Comparison of ENCODE assay signal across 8 cellular contexts in genomic region chr12:55715833-55716581, GRCh38. TPM values are rescaled to one million over a fixed set of nuclear protein-coding genes. Genes with fewer than 3 reads are reported as not detected.
DNase-seq lines count a peak whose midpoint lies in the region; ATAC-seq and TF ChIP-seq lines count a peak whose summit lies in the region.

BLOC1S1 (plus strand) TSS chr12:55716046; CDS start chr12:55716052, 6 bp downstream.

- TF ChIP-seq POLR2A in Raji (IDR thresholded peaks at IDR 0.05; ENCODE audit: insufficient read depth, low read depth, low read length): peak; percentile 72

- peak within 1 kb of the TSS; percentile 86 for H3K4me3 Mint-ChIP-seq in natural killer cell treated with Interleukin-12 subunit alpha and Interleukin-12 subunit beta and Interleukin-15 and Interleukin-18, amount 100 ng/mL, for 72 hours

- H3K4me1 Mint-ChIP-seq in natural killer cell treated with Interleukin-12 subunit alpha and Interleukin-12 subunit beta and Interleukin-15 and Interleukin-18, amount 100 ng/mL, for 72 hours (ENCODE audit: low read depth in 2 of 2): peaks cover 15 to 36% of the 10 kb centered on the region in 2 donors

- no peaks in the 10 kb centered on the region for H3K9me3 Mint-ChIP-seq in natural killer cell treated with Interleukin-12 subunit alpha and Interleukin-12 subunit beta and Interleukin-15 and Interleukin-18, amount 100 ng/mL, for 72 hours

- H3K36me3 ChIP-seq in H7 (replicated peaks; ENCODE audit: control insufficient read depth, insufficient read depth, low read length): no peaks in the 10 kb centered on the region

- H3K4me3 ChIP-seq in H7 (ENCODE audit: insufficient read depth, low read depth, low read length): peak within 1 kb of the TSS; percentile 92

- no peaks in the 10 kb centered on the region for H3K36me3 Mint-ChIP-seq in natural killer cell treated with Interleukin-12 subunit alpha and Interleukin-12 subunit beta and Interleukin-15 and Interleukin-18, amount 100 ng/mL, for 72 hours

- H3K27me3 ChIP-seq in H7 (ENCODE audit: control insufficient read depth, insufficient read depth, low read length): peaks cover 5% of the 10 kb centered on the region; the same call in 1 of the 2 replicates

- DNase-seq in ELR (ENCODE audit: low read depth) (peak; percentile 93), H7 (peak; percentile 98), M059J (ENCODE audit: low read depth) (peak; percentile 92), fibroblast of peridontal ligament (ENCODE audit: extremely low read depth) (peak; percentile 87)
- DNase-seq in activated T-helper 9 cell treated with anti-CD3 and anti-CD28 coated beads, Interleukin-2, amount 50 U/mL, for 16 hours (ENCODE audit: low read depth): peak; percentile 90
- peak; percentile 96 for DNase-seq in natural killer cell treated with Interleukin-12 subunit alpha and Interleukin-12 subunit beta and Interleukin-15 and Interleukin-18, amount 100 ng/mL, for 72 hours (ENCODE audit: low spot score)
- DNase-seq in stimulated activated naive CD8-positive, alpha-beta T cell treated with anti-CD3 and anti-CD28 coated beads, Interleukin-15, Interleukin-2, amounts not matched to agents 100 U/mL and 50 U/mL, for 24 hours: peak; percentile 97

- H3K27me3 Mint-ChIP-seq in natural killer cell treated with Interleukin-12 subunit alpha and Interleukin-12 subunit beta and Interleukin-15 and Interleukin-18, amount 100 ng/mL, for 72 hours: peaks cover 2 to 9% of the 10 kb centered on the region in 2 donors

- peak within 1 kb of the TSS; percentile 93 to 97 for H3K27ac Mint-ChIP-seq in natural killer cell treated with Interleukin-12 subunit alpha and Interleukin-12 subunit beta and Interleukin-15 and Interleukin-18, amount 100 ng/mL, for 72 hours

- ATAC-seq in natural killer cell treated with Interleukin-12 subunit alpha and Interleukin-12 subunit beta and Interleukin-15 and Interleukin-18, amount 100 ng/mL, for 72 hours: peak; percentile 94
- peak; percentile 93 for ATAC-seq in stimulated activated naive CD8-positive, alpha-beta T cell treated with anti-CD3 and anti-CD28 coated beads, Interleukin-15, Interleukin-2, amounts not matched to agents 100 U/mL and 50 U/mL, for 24 hours

RNA-seq across cellular contexts. Expression of gene BLOC1S1, which starts in this region (rescaled TPM):
- total RNA-seq in H7 (2014; rRNA removed; shearing (Covaris generic)): 59.6 and 76.9 TPM in 2 replicates
- 115 and 120 TPM in 2 replicates for total RNA-seq in M059J (2014; rRNA removed; shearing (Covaris generic))
- 10 to 100 TPM; 54.8 to 85.8 TPM for total RNA-seq in natural killer cell treated with Interleukin-12 subunit alpha and Interleukin-12 subunit beta and Interleukin-15 and Interleukin-18, amount 100 ng/mL, for 72 hours

Comparison
In these comparisons a context has a peak if more than half of its experiments do, and no peak if none do; other contexts are left out.
1. Peak in every context shown above with its lines: DNase-seq, ATAC-seq and H3K4me3 ChIP-seq.